8 cellular contexts compared by ENCODE assay signal in the genomic region with DNA sequence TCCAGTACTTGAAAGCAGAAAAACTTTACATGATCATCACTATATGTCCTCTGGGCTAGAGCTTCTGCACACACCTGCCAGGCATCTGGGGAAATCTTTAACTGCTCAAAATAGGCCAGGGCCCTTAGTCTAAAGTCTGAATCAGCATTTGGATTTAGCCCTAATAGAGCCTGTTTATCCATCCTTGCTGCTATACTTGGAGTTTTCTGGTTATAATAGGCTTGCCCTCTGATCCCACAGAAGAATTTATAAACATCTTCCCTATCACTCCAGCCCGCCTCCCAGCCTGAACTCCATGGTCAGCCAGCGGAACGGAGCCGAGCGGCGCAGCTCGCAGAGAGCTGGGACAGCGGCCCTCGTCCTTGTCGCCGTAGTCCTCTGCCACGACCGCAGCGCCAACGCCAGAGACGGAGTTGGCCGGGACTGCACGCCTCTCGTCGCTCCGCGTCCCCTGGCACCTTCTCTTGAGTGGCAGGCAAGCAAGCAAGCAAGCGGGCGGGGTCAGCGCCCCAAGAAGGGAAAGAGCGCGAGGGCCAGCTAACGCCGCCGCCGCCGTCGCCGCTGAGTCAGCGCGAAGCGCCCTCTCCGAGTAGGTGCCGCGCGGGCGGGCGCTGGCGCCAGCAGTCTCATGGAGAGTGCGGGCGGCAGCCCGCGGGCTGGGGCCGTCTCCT. TPM values are rescaled to one million over a fixed set of nuclear protein-coding genes. Genes with fewer than 3 reads are reported as not detected.
A peak's percentile ranks its signal among the peaks of the same experiment; 100 is the strongest.
DNase-seq lines count a peak whose midpoint lies in the region; ATAC-seq and TF ChIP-seq lines count a peak whose summit lies in the region.

No MANE protein-coding gene starts in this region.

- H3K9me3 ChIP-seq in OCI-LY3 (ENCODE audit: insufficient read depth, low read length) = peaks cover 9% of the 10 kb centered on the region; the same call in 1 of the 2 replicates
- H3K9me3 ChIP-seq in neuronal stem cell (replicated peaks in 1 of 2; ENCODE audit: control insufficient read depth in 2 of 2, insufficient read depth in 1 of 2, low read depth in 1 of 2, low read length in 2 of 2) = peaks cover 0 to 6% of the 10 kb centered on the region in 2 donors

- peak overlapping the region; percentile 43 for H4K8ac ChIP-seq in neuronal stem cell (ENCODE audit: low read depth, low read length)

- no peak overlapping the region for H2BK120ac ChIP-seq in neuronal stem cell (ENCODE audit: low read depth, low read length)

- peaks cover 5% of the 10 kb centered on the region for H3K4me1 Mint-ChIP-seq in activated naive CD4-positive, alpha-beta T cell treated with anti-CD3 and anti-CD28 coated beads for 36 hours (ENCODE audit: low read depth)

- H3K9me3 Mint-ChIP-seq in activated naive CD4-positive, alpha-beta T cell treated with anti-CD3 and anti-CD28 coated beads for 36 hours = peaks cover 7% of the 10 kb centered on the region

- H3K4me3 ChIP-seq in AG09309 (ENCODE audit: control insufficient read depth, low read depth, low read length) = peak overlapping the region; percentile 74
- peak overlapping the region; percentile 28 for H3K4me3 ChIP-seq in HL-60 (replicated peaks; ENCODE audit: insufficient read depth, low read length)
- H3K4me3 ChIP-seq in OCI-LY3 (ENCODE audit: low read length) = peak overlapping the region; percentile 76
- peak overlapping the region; percentile 57 to 78 for H3K4me3 ChIP-seq in neuronal stem cell (ENCODE audit: low read length in 2 of 2)

- H3K4me2 ChIP-seq in OCI-LY3 (ENCODE audit: low read length) (peak overlapping the region; percentile 77), neuronal stem cell (ENCODE audit: insufficient read depth, low read length, poor library complexity, severe bottlenecking) (peak overlapping the region; percentile 80)

- H3K27me3 ChIP-seq in HL-60 (ENCODE audit: insufficient read depth, poor library complexity, severe bottlenecking) (no peaks in the 10 kb centered on the region), OCI-LY3 (ENCODE audit: low read depth, low read length) (no peaks in the 10 kb centered on the region), neuronal stem cell (ENCODE audit: control insufficient read depth in 3 of 3, insufficient read depth in 3 of 3, low read depth in 1 of 3, low read length in 3 of 3) (peaks cover 0 to 47% (median 0%) of the 10 kb centered on the region in 3 experiments)

- no peak overlapping the region for H2BK5ac ChIP-seq in neuronal stem cell (ENCODE audit: low read length)

- H4K20me1 ChIP-seq in OCI-LY3 (ENCODE audit: insufficient read depth, low read length) = no peaks in the 10 kb centered on the region

- no peak for TF ChIP-seq CTCF in AG09309 (IDR thresholded peaks at IDR 0.05; ENCODE audit: control insufficient read depth, insufficient read depth, low read depth, low read length, missing control alignments)
- TF ChIP-seq CTCF in HL-60 (IDR thresholded peaks at IDR 0.05; ENCODE audit: insufficient read depth, low read length) = no peak
- 0 out of 2 replicates have a peak, but pooled peaks have one; percentile 3 for TF ChIP-seq CTCF in OCI-LY3 (IDR thresholded peaks at IDR 0.05; ENCODE audit: low read depth, low read length)

- CTCF ChIA-PET in activated naive CD4-positive, alpha-beta T cell treated with anti-CD3 and anti-CD28 coated beads for 36 hours (lab: Charles Lee) = interaction anchor here (0.6 to 0.9 kb wide), 2 partner anchors 16 to 25 kb away, joined by 4 to 5 read pairs; no protein-coding TSS in a partner anchor

- H3K14ac ChIP-seq in neuronal stem cell (ENCODE audit: low read length) = peak overlapping the region; percentile 82

- H3K36me3 ChIP-seq in OCI-LY3 (replicated peaks; ENCODE audit: low read depth, low read length) = no peaks in the 10 kb centered on the region
- no peaks in the 10 kb centered on the region for H3K36me3 ChIP-seq in neuronal stem cell (replicated peaks in 1 of 2; ENCODE audit: control insufficient read depth in 2 of 2, insufficient read depth in 2 of 2, low read length in 2 of 2)

- no peak overlapping the region for H3K4ac ChIP-seq in neuronal stem cell (ENCODE audit: low read length)

- peak overlapping the region; percentile 89 for H3K23ac ChIP-seq in neuronal stem cell (ENCODE audit: low read depth, low read length, poor library complexity)

- no peak overlapping the region for H3K27ac Mint-ChIP-seq in activated naive CD4-positive, alpha-beta T cell treated with anti-CD3 and anti-CD28 coated beads for 36 hours

- no peak overlapping the region for H3K27ac ChIP-seq in HL-60 (replicated peaks)
- H3K27ac ChIP-seq in OCI-LY3 (ENCODE audit: low read length) = no peak overlapping the region
- no peak overlapping the region for H3K27ac ChIP-seq in neuronal stem cell (replicated peaks; ENCODE audit: low read length)

- H2AK5ac ChIP-seq in neuronal stem cell (ENCODE audit: low read depth, low read length) = no peak overlapping the region

- no peaks in the 10 kb centered on the region for H3K79me2 ChIP-seq in OCI-LY3 (ENCODE audit: low read length)

- H3K4me1 ChIP-seq in OCI-LY3 (ENCODE audit: low read length) = peaks cover 22% of the 10 kb centered on the region
- H3K4me1 ChIP-seq in neuronal stem cell (ENCODE audit: control insufficient read depth in 2 of 2, insufficient read depth in 1 of 2, low read depth in 1 of 2, low read length in 2 of 2) = no peaks in the 10 kb centered on the region

- H2AFZ ChIP-seq in OCI-LY3 (ENCODE audit: low read depth, low read length) (peak overlapping the region; percentile 64), neuronal stem cell (ENCODE audit: low read length) (peak overlapping the region; percentile 94)

- no peaks in the 10 kb centered on the region for H3K79me1 ChIP-seq in neuronal stem cell (ENCODE audit: low read depth, low read length)

- no CpG with 5 or more reads among the region's 49 CpGs for WGBS in neuronal stem cell (ENCODE audit: extremely low coverage in 2 of 2, insufficient read length in 2 of 2, insufficient replicate concordance in 1 of 2), 2 donors

- peak overlapping the region; percentile 85 for H4K91ac ChIP-seq in neuronal stem cell (ENCODE audit: low read depth, low read length, poor library complexity)

- peaks cover 22% of the 10 kb centered on the region for H3K27me3 Mint-ChIP-seq in activated naive CD4-positive, alpha-beta T cell treated with anti-CD3 and anti-CD28 coated beads for 36 hours (ENCODE audit: low read depth)

- H3K9ac ChIP-seq in OCI-LY3 (ENCODE audit: low read length) (peak overlapping the region; percentile 59), neuronal stem cell (ENCODE audit: low read depth, low read length, poor library complexity) (peak overlapping the region; percentile 77)

- ATAC-seq in GM18519 (IDR thresholded peaks at IDR 0.05; ENCODE audit: low FRiP score, unreplicated experiment) = no peak

- peak overlapping the region; percentile 69 for H3K4me3 Mint-ChIP-seq in activated naive CD4-positive, alpha-beta T cell treated with anti-CD3 and anti-CD28 coated beads for 36 hours

- peak overlapping the region; percentile 98 for H3K18ac ChIP-seq in neuronal stem cell (ENCODE audit: low read length)

- H2BK12ac ChIP-seq in neuronal stem cell (ENCODE audit: low read length) = peak overlapping the region; percentile 73

- no peak for DNase-seq in AG09309 (ENCODE audit: low read depth)
- peak in 1 of 2 experiments; percentile 70 for DNase-seq in HL-60 (ENCODE audit: low read depth in 1 of 2, low spot score in 1 of 2)
- peak; percentile 71 for DNase-seq in activated naive CD4-positive, alpha-beta T cell treated with anti-CD3 and anti-CD28 coated beads for 36 hours
- peak; percentile 85 for DNase-seq in glomerular visceral epithelial cell (ENCODE audit: extremely low spot score)
- peak; percentile 72 for DNase-seq in neuronal stem cell (ENCODE audit: low spot score)
- peak; percentile 42 for DNase-seq in superior temporal gyrus (ENCODE audit: extremely low spot score)

- H3K36me3 Mint-ChIP-seq in activated naive CD4-positive, alpha-beta T cell treated with anti-CD3 and anti-CD28 coated beads for 36 hours (ENCODE audit: low read depth) = no peaks in the 10 kb centered on the region

- intact Hi-C loops in activated naive CD4-positive, alpha-beta T cell treated with anti-CD3 and anti-CD28 coated beads for 36 hours (cut with micrococcal nuclease) = no loop called here

- H2BK15ac ChIP-seq in neuronal stem cell (ENCODE audit: low read length) = no peak overlapping the region

RNA-seq across cellular contexts. Expression of gene ASIP, which starts 25.4 kb away (rescaled TPM):
- not detected for total RNA-seq in activated naive CD4-positive, alpha-beta T cell treated with anti-CD3 and anti-CD28 coated beads for 36 hours
- polyA plus RNA-seq in neuronal stem cell (2013, experiment 1 of 2) = not detected
- polyA plus RNA-seq in neuronal stem cell (2013, experiment 2 of 2) = not detected
